In genomic region chr6:26223677-26224546, GRCh38 we compare ENCODE assay signal across 1 cellular context.
TF ChIP-seq lines count a peak whose summit lies in the region.

No MANE protein-coding gene starts in this region.

TF ChIP-seq in GM12878, 131 proteins besides CTCF, POLR2A, EP300 and RAD21 (continued from another document):
- TF ChIP-seq BCLAF1 (IDR thresholded peaks at IDR 0.05) (no peak), USF1 (IDR thresholded peaks at IDR 0.05; ENCODE audit: borderline replicate concordance, extremely low read length, insufficient read depth, low read depth, low read length) (no peak), SRF (IDR thresholded peaks at IDR 0.05; ENCODE audit: low read depth in 2 of 2, low read length in 2 of 2) (no peak), IRF3 (IDR thresholded peaks at IDR 0.05) (no peak), BMI1 (IDR thresholded peaks at IDR 0.05; ENCODE audit: borderline replicate concordance) (no peak), HDAC6 (IDR thresholded peaks at IDR 0.05; ENCODE audit: unreplicated experiment) (no peak), E4F1 (IDR thresholded peaks at IDR 0.05; ENCODE audit: borderline replicate concordance, partially characterized antibody) (no peak), CUX1 (IDR thresholded peaks at IDR 0.05; ENCODE audit: insufficient replicate concordance, low read depth, low read length) (no peak), BCL3 (IDR thresholded peaks at IDR 0.05; ENCODE audit: borderline replicate concordance, insufficient read depth, low read depth, low read length, poor library complexity, severe bottlenecking) (no peak), BHLHE40 (IDR thresholded peaks at IDR 0.05; ENCODE audit: borderline replicate concordance in 1 of 2, low read depth in 2 of 2, low read length in 1 of 2) (no peak), MYC (IDR thresholded peaks at IDR 0.05; ENCODE audit: insufficient read depth, insufficient read length, insufficient replicate concordance, low read length, severe bottlenecking) (no peak), CBX5 (IDR thresholded peaks at IDR 0.05; ENCODE audit: low read depth) (peak; percentile 42; the same call in 1 of the 2 replicates), SREBF2 (IDR thresholded peaks at IDR 0.05; ENCODE audit: low read length) (no peak), ETV6 (conservative IDR thresholded peaks at IDR 0.05 in 1 of 2, IDR thresholded peaks at IDR 0.05 in 1 of 2; ENCODE audit: borderline replicate concordance in 1 of 2, low read depth in 1 of 2) (no peak), RBBP5 (conservative IDR thresholded peaks at IDR 0.05) (peak; percentile 21; the same call in 1 of the 2 replicates), ZBTB11 (CRISPR knock-in tag; IDR thresholded peaks at IDR 0.05) (no peak), CEBPB (IDR thresholded peaks at IDR 0.05; ENCODE audit: borderline replicate concordance in 1 of 2, low read depth in 2 of 2, low read length in 2 of 2) (peak in 1 of 2 experiments; percentile 72; a peak in 1 of 4 replicates), ELK1 (IDR thresholded peaks at IDR 0.05; ENCODE audit: low read depth, low read length) (no peak), ESRRA (IDR thresholded peaks at IDR 0.05; ENCODE audit: low read length) (no peak), IKZF1 (conservative IDR thresholded peaks at IDR 0.05) (peak; percentile 70), BCL11A (IDR thresholded peaks at IDR 0.05; ENCODE audit: low read depth, low read length) (no peak), NKRF (conservative IDR thresholded peaks at IDR 0.05) (peak; percentile 23; the same call in 1 of the 2 replicates), MTA2 (IDR thresholded peaks at IDR 0.05; ENCODE audit: low read depth) (no peak), ZNF207 (IDR thresholded peaks at IDR 0.05; ENCODE audit: borderline replicate concordance) (no peak), PAX8 (IDR thresholded peaks at IDR 0.05) (peak; percentile 97), FOXM1 (IDR thresholded peaks at IDR 0.05; ENCODE audit: low read depth, low read length) (peak; percentile 31; the same call in 1 of the 2 replicates), EZH2 (IDR thresholded peaks at IDR 0.05; ENCODE audit: borderline replicate concordance, control insufficient read depth, low read depth, low read length) (no peak), ZBED1 (IDR thresholded peaks at IDR 0.05; ENCODE audit: borderline replicate concordance) (no peak), CHD1 (IDR thresholded peaks at IDR 0.05; ENCODE audit: low read depth, low read length) (no peak; the same call in 1 of the 2 replicates), SPI1 (IDR thresholded peaks at IDR 0.05; ENCODE audit: borderline replicate concordance, insufficient read depth, low read depth, low read length) (no peak), USF2 (IDR thresholded peaks at IDR 0.05; ENCODE audit: borderline replicate concordance, low read depth, low read length) (no peak), BRCA1 (IDR thresholded peaks at IDR 0.05; ENCODE audit: low read depth, low read length) (no peak)
